1 cellular context compared by ENCODE assay signal in the genomic region with DNA sequence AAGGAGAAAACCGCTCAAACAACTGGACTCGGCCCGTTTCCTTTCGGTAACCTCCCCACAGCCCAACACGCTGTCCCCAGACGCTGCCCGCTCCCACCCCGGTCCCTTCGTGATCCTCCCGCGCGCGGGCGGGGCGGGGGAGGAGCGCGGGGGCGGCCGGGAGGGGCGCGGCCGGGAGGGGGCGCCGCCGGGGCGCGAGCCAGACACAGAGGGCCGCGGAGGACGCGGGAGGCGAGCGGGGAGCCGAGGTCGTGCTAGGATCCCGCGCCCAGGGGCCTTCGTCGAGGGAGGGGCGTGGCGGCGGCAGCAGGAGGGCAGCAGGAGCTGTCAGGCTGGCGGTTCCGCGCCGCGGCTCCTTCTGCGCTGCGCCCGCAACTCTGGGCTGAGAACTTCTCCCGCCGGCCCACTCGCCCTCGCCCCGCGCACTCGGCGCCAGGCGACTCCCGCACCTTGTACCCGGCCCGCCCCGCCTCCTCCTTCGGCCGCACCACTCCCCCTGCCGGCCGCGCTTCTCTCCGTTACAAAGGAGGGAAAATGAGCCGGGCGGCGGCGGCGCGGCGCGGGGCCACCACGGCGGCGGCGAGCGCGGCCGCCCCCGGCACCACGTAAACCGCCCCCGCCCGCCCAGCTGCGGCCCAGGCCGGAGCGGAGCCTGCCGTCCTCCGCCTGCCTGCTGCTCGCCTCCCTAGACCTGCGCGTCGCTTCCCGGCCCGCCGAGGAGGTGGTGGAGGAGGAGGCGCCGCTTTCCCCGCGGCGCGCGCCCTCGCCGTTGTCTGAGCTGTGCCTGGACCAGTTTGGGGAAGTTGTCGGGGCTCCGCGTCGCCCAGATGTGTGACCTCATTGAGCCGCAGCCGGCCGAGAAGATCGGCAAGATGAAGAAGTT.
TF ChIP-seq lines count a peak whose summit lies in the region.

A gene (plus strand): TSS at position 521 of the 883 bp plus-strand sequence. CDS start 307 bp downstream, at position 828.

TF ChIP-seq in HepG2, 621 proteins besides CTCF, POLR2A, EP300 and RAD21 (continued from another document and continues in another):
- TF ChIP-seq, protein P1, sequence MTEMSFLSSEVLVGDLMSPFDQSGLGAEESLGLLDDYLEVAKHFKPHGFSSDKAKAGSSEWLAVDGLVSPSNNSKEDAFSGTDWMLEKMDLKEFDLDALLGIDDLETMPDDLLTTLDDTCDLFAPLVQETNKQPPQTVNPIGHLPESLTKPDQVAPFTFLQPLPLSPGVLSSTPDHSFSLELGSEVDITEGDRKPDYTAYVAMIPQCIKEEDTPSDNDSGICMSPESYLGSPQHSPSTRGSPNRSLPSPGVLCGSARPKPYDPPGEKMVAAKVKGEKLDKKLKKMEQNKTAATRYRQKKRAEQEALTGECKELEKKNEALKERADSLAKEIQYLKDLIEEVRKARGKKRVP (CRISPR knock-in tag; IDR thresholded peaks at IDR 0.05) = no peak
- TF ChIP-seq, protein P2, sequence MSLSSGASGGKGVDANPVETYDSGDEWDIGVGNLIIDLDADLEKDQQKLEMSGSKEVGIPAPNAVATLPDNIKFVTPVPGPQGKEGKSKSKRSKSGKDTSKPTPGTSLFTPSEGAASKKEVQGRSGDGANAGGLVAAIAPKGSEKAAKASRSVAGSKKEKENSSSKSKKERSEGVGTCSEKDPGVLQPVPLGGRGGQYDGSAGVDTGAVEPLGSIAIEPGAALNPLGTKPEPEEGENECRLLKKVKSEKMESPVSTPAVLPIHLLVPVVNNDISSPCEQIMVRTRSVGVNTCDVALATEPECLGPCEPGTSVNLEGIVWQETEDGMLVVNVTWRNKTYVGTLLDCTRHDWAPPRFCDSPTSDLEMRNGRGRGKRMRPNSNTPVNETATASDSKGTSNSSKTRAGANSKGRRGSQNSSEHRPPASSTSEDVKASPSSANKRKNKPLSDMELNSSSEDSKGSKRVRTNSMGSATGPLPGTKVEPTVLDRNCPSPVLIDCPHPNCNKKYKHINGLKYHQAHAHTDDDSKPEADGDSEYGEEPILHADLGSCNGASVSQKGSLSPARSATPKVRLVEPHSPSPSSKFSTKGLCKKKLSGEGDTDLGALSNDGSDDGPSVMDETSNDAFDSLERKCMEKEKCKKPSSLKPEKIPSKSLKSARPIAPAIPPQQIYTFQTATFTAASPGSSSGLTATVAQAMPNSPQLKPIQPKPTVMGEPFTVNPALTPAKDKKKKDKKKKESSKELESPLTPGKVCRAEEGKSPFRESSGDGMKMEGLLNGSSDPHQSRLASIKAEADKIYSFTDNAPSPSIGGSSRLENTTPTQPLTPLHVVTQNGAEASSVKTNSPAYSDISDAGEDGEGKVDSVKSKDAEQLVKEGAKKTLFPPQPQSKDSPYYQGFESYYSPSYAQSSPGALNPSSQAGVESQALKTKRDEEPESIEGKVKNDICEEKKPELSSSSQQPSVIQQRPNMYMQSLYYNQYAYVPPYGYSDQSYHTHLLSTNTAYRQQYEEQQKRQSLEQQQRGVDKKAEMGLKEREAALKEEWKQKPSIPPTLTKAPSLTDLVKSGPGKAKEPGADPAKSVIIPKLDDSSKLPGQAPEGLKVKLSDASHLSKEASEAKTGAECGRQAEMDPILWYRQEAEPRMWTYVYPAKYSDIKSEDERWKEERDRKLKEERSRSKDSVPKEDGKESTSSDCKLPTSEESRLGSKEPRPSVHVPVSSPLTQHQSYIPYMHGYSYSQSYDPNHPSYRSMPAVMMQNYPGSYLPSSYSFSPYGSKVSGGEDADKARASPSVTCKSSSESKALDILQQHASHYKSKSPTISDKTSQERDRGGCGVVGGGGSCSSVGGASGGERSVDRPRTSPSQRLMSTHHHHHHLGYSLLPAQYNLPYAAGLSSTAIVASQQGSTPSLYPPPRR (CRISPR knock-in tag; IDR thresholded peaks at IDR 0.05; ENCODE audit: borderline replicate concordance) = no peak
- no peak for TF ChIP-seq NFIB (CRISPR knock-in tag; IDR thresholded peaks at IDR 0.05; ENCODE audit: borderline replicate concordance)
- no peak for TF ChIP-seq TRIM24 (CRISPR knock-in tag; IDR thresholded peaks at IDR 0.05)
- no peak for TF ChIP-seq TCF7L2 (IDR thresholded peaks at IDR 0.05; ENCODE audit: low read depth, low read length)
- TF ChIP-seq HES4 (CRISPR knock-in tag; IDR thresholded peaks at IDR 0.05; ENCODE audit: borderline replicate concordance) = no peak
- TF ChIP-seq ZSCAN9 (CRISPR knock-in tag; IDR thresholded peaks at IDR 0.05; ENCODE audit: borderline replicate concordance) = no peak
- no peak for TF ChIP-seq ZSCAN29 (CRISPR knock-in tag; conservative IDR thresholded peaks at IDR 0.05)
- TF ChIP-seq, protein P3, sequence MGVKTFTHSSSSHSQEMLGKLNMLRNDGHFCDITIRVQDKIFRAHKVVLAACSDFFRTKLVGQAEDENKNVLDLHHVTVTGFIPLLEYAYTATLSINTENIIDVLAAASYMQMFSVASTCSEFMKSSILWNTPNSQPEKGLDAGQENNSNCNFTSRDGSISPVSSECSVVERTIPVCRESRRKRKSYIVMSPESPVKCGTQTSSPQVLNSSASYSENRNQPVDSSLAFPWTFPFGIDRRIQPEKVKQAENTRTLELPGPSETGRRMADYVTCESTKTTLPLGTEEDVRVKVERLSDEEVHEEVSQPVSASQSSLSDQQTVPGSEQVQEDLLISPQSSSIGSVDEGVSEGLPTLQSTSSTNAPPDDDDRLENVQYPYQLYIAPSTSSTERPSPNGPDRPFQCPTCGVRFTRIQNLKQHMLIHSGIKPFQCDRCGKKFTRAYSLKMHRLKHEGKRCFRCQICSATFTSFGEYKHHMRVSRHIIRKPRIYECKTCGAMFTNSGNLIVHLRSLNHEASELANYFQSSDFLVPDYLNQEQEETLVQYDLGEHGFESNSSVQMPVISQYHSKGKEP (CRISPR knock-in tag; IDR thresholded peaks at IDR 0.05) = no peak
- no peak for TF ChIP-seq DPF2 (CRISPR knock-in tag; IDR thresholded peaks at IDR 0.05; ENCODE audit: borderline replicate concordance, low read depth)
- peak; percentile 80; the same call in 1 of the 2 replicates for TF ChIP-seq SP5 (CRISPR knock-in tag; IDR thresholded peaks at IDR 0.05; ENCODE audit: borderline replicate concordance, low read depth)
- TF ChIP-seq SP2 (CRISPR knock-in tag; IDR thresholded peaks at IDR 0.05) = no peak
- TF ChIP-seq PAWR (CRISPR knock-in tag; IDR thresholded peaks at IDR 0.05; ENCODE audit: borderline replicate concordance) = no peak
- TF ChIP-seq, protein P4, sequence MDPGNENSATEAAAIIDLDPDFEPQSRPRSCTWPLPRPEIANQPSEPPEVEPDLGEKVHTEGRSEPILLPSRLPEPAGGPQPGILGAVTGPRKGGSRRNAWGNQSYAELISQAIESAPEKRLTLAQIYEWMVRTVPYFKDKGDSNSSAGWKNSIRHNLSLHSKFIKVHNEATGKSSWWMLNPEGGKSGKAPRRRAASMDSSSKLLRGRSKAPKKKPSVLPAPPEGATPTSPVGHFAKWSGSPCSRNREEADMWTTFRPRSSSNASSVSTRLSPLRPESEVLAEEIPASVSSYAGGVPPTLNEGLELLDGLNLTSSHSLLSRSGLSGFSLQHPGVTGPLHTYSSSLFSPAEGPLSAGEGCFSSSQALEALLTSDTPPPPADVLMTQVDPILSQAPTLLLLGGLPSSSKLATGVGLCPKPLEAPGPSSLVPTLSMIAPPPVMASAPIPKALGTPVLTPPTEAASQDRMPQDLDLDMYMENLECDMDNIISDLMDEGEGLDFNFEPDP (CRISPR knock-in tag; conservative IDR thresholded peaks at IDR 0.05) = no peak
- TF ChIP-seq, protein P5, sequence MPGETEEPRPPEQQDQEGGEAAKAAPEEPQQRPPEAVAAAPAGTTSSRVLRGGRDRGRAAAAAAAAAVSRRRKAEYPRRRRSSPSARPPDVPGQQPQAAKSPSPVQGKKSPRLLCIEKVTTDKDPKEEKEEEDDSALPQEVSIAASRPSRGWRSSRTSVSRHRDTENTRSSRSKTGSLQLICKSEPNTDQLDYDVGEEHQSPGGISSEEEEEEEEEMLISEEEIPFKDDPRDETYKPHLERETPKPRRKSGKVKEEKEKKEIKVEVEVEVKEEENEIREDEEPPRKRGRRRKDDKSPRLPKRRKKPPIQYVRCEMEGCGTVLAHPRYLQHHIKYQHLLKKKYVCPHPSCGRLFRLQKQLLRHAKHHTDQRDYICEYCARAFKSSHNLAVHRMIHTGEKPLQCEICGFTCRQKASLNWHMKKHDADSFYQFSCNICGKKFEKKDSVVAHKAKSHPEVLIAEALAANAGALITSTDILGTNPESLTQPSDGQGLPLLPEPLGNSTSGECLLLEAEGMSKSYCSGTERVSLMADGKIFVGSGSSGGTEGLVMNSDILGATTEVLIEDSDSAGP (CRISPR knock-in tag; IDR thresholded peaks at IDR 0.05; ENCODE audit: borderline replicate concordance) = no peak
- no peak for TF ChIP-seq ZNF230 (CRISPR knock-in tag; IDR thresholded peaks at IDR 0.05)
- TF ChIP-seq ZNF761 (CRISPR knock-in tag; conservative IDR thresholded peaks at IDR 0.05) = no peak
- TF ChIP-seq ZNF460 (CRISPR knock-in tag; IDR thresholded peaks at IDR 0.05; ENCODE audit: borderline replicate concordance) = no peak
- TF ChIP-seq, protein P6, sequence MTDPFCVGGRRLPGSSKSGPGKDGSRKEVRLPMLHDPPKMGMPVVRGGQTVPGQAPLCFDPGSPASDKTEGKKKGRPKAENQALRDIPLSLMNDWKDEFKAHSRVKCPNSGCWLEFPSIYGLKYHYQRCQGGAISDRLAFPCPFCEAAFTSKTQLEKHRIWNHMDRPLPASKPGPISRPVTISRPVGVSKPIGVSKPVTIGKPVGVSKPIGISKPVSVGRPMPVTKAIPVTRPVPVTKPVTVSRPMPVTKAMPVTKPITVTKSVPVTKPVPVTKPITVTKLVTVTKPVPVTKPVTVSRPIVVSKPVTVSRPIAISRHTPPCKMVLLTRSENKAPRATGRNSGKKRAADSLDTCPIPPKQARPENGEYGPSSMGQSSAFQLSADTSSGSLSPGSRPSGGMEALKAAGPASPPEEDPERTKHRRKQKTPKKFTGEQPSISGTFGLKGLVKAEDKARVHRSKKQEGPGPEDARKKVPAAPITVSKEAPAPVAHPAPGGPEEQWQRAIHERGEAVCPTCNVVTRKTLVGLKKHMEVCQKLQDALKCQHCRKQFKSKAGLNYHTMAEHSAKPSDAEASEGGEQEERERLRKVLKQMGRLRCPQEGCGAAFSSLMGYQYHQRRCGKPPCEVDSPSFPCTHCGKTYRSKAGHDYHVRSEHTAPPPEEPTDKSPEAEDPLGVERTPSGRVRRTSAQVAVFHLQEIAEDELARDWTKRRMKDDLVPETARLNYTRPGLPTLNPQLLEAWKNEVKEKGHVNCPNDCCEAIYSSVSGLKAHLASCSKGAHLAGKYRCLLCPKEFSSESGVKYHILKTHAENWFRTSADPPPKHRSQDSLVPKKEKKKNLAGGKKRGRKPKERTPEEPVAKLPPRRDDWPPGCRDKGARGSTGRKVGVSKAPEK (CRISPR knock-in tag; IDR thresholded peaks at IDR 0.05; ENCODE audit: borderline replicate concordance) = no peak
- TF ChIP-seq, protein P7, sequence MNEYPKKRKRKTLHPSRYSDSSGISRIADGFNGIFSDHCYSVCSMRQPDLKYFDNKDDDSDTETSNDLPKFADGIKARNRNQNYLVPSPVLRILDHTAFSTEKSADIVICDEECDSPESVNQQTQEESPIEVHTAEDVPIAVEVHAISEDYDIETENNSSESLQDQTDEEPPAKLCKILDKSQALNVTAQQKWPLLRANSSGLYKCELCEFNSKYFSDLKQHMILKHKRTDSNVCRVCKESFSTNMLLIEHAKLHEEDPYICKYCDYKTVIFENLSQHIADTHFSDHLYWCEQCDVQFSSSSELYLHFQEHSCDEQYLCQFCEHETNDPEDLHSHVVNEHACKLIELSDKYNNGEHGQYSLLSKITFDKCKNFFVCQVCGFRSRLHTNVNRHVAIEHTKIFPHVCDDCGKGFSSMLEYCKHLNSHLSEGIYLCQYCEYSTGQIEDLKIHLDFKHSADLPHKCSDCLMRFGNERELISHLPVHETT (CRISPR knock-in tag; conservative IDR thresholded peaks at IDR 0.05) = no peak
- no peak for TF ChIP-seq ZNF619 (CRISPR knock-in tag; IDR thresholded peaks at IDR 0.05)
- no peak for TF ChIP-seq ZFP37 (CRISPR knock-in tag; IDR thresholded peaks at IDR 0.05; ENCODE audit: borderline replicate concordance)
- TF ChIP-seq, protein P8, sequence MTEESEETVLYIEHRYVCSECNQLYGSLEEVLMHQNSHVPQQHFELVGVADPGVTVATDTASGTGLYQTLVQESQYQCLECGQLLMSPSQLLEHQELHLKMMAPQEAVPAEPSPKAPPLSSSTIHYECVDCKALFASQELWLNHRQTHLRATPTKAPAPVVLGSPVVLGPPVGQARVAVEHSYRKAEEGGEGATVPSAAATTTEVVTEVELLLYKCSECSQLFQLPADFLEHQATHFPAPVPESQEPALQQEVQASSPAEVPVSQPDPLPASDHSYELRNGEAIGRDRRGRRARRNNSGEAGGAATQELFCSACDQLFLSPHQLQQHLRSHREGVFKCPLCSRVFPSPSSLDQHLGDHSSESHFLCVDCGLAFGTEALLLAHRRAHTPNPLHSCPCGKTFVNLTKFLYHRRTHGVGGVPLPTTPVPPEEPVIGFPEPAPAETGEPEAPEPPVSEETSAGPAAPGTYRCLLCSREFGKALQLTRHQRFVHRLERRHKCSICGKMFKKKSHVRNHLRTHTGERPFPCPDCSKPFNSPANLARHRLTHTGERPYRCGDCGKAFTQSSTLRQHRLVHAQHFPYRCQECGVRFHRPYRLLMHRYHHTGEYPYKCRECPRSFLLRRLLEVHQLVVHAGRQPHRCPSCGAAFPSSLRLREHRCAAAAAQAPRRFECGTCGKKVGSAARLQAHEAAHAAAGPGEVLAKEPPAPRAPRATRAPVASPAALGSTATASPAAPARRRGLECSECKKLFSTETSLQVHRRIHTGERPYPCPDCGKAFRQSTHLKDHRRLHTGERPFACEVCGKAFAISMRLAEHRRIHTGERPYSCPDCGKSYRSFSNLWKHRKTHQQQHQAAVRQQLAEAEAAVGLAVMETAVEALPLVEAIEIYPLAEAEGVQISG (CRISPR knock-in tag; IDR thresholded peaks at IDR 0.05) = peak; percentile 27; the same call in 1 of the 2 replicates
- TF ChIP-seq, protein P9, sequence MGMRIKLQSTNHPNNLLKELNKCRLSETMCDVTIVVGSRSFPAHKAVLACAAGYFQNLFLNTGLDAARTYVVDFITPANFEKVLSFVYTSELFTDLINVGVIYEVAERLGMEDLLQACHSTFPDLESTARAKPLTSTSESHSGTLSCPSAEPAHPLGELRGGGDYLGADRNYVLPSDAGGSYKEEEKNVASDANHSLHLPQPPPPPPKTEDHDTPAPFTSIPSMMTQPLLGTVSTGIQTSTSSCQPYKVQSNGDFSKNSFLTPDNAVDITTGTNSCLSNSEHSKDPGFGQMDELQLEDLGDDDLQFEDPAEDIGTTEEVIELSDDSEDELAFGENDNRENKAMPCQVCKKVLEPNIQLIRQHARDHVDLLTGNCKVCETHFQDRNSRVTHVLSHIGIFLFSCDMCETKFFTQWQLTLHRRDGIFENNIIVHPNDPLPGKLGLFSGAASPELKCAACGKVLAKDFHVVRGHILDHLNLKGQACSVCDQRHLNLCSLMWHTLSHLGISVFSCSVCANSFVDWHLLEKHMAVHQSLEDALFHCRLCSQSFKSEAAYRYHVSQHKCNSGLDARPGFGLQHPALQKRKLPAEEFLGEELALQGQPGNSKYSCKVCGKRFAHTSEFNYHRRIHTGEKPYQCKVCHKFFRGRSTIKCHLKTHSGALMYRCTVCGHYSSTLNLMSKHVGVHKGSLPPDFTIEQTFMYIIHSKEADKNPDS (CRISPR knock-in tag; IDR thresholded peaks at IDR 0.05) = no peak
- no peak for TF ChIP-seq HNRNPUL1 (IDR thresholded peaks at IDR 0.05; ENCODE audit: low read depth, low read length)
- no peak for TF ChIP-seq CBX2 (IDR thresholded peaks at IDR 0.05; ENCODE audit: low read depth, low read length)
- TF ChIP-seq CBX2 (CRISPR knock-in tag; IDR thresholded peaks at IDR 0.05; ENCODE audit: low read depth) = no peak
